17 cellular contexts compared by ENCODE assay signal in the genomic region with DNA sequence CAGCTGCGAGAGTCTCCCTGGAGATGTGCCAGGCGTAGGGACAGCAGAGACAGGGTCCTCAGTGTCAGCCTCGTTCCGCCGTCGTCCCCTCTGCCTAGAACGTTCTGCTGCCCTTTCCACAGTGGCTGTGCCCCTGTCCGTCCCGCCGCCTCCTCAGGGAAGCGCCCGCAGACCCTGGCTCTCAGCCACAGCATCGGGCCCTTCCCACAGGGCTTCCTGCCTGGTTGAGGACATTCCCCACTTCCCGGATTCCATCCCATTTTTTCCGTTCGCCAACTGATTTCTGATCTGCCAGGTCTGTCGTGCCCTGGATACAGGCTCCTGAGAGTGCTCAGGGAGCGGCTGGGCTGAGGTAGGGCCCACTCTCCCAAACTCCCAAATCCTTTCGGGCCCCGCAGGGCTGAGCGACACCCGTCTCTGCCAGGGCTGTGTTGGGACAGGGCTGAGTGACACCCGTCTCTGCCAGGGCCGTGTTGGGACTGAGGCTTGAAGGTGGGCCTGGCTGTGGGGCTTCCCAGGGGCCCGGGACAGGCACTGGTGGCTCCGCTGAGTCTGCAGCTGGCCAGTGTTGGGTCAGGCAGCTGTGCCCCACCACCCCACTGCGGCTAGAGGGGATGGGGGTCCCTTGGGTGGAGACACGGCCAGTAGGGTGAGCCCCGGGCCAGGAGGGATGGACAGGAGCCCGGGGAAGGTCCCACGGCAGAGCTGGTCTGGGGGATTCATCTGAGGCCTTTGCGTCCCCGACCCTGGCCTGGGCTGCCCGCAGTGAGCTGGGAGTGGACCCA. TPM values are rescaled to one million over a fixed set of nuclear protein-coding genes. Genes with fewer than 3 reads are reported as not detected.
"Had no signal": no experiment of that assay in that cellular context is flagged by ENCODE, and none has a peak within 500 bp of the region (broad histone marks: within the 10 kb centered on the region; RNA-seq: fewer than 3 reads in every experiment).

No MANE protein-coding gene starts in this region.

- DNase-seq: activated CD4-positive, alpha-beta memory T cell treated with anti-CD3 and anti-CD28 coated beads for 36 hours; activated CD4-positive, CD25-positive, alpha-beta regulatory T cell treated with anti-CD3 and anti-CD28 coated beads, Interleukin-2, amount 50 U/mL, for 72 hours; activated naive CD8-positive, alpha-beta T cell treated with anti-CD3 and anti-CD28 coated beads, Interleukin-2, amount 50 U/mL, for 24 hours; activated T-cell treated with anti-CD3 and anti-CD28 coated beads, Interleukin-2, amount 50 U/mL, for 72 hours; effector memory CD4-positive, alpha-beta T cell; left lung; nephron progenitor cell; pancreas; T-helper 2 cell; transverse colon had no signal

- ATAC-seq: activated naive CD8-positive, alpha-beta T cell treated with anti-CD3 and anti-CD28 coated beads, Interleukin-2, amount 50 U/mL, for 24 hours; activated T-cell treated with anti-CD3 and anti-CD28 coated beads, Interleukin-2, amount 50 U/mL, for 72 hours; gastroesophageal sphincter; left lung; stimulated activated effector memory CD8-positive, alpha-beta T cell treated with anti-CD3 and anti-CD28 coated beads, Interleukin-12 subunit alpha, Interleukin-12 subunit beta, amount 100 ng/mL, for 72 hours had no signal

- H3K36me3 ChIP-seq: left lung, pancreas, transverse colon had no signal

- H3K9me3 ChIP-seq: ascending aorta, gastroesophageal sphincter, left lung, pancreas, transverse colon had no signal

- H3K27ac Mint-ChIP-seq: activated CD4-positive, alpha-beta memory T cell treated with anti-CD3 and anti-CD28 coated beads for 36 hours; activated naive CD8-positive, alpha-beta T cell treated with anti-CD3 and anti-CD28 coated beads, Interleukin-2, amount 50 U/mL, for 24 hours; activated T-cell treated with anti-CD3 and anti-CD28 coated beads, Interleukin-2, amount 50 U/mL, for 72 hours; memory B cell; nephron progenitor cell; stimulated activated effector memory CD8-positive, alpha-beta T cell treated with anti-CD3 and anti-CD28 coated beads, Interleukin-12 subunit alpha, Interleukin-12 subunit beta, amount 100 ng/mL, for 72 hours had no signal

- H3K4me3 ChIP-seq: gastroesophageal sphincter, left lung, pancreas, skin epidermis, transverse colon had no signal

- H3K9me3 Mint-ChIP-seq: activated CD4-positive, alpha-beta memory T cell treated with anti-CD3 and anti-CD28 coated beads for 36 hours; activated naive CD8-positive, alpha-beta T cell treated with anti-CD3 and anti-CD28 coated beads, Interleukin-2, amount 50 U/mL, for 24 hours; activated T-cell treated with anti-CD3 and anti-CD28 coated beads, Interleukin-2, amount 50 U/mL, for 72 hours; memory B cell; nephron progenitor cell; stimulated activated effector memory CD8-positive, alpha-beta T cell treated with anti-CD3 and anti-CD28 coated beads, Interleukin-12 subunit alpha, Interleukin-12 subunit beta, amount 100 ng/mL, for 72 hours had no signal

- H3K36me3 Mint-ChIP-seq: activated CD4-positive, alpha-beta memory T cell treated with anti-CD3 and anti-CD28 coated beads for 36 hours; memory B cell had no signal

- H3K27me3 ChIP-seq: ascending aorta, gastroesophageal sphincter, left lung, pancreas, transverse colon had no signal

RNA-seq across cellular contexts. Expression of gene CCDC187, which starts 43.8 kb away (rescaled TPM):
- total RNA-seq: activated CD4-positive, alpha-beta memory T cell treated with anti-CD3 and anti-CD28 coated beads for 36 hours; activated T-cell treated with anti-CD3 and anti-CD28 coated beads, Interleukin-2, amount 50 U/mL, for 72 hours; gastroesophageal sphincter; renal cortical epithelial cell; subcutaneous adipose tissue had no signal
